9 cellular contexts compared by ENCODE assay signal in the genomic region with DNA sequence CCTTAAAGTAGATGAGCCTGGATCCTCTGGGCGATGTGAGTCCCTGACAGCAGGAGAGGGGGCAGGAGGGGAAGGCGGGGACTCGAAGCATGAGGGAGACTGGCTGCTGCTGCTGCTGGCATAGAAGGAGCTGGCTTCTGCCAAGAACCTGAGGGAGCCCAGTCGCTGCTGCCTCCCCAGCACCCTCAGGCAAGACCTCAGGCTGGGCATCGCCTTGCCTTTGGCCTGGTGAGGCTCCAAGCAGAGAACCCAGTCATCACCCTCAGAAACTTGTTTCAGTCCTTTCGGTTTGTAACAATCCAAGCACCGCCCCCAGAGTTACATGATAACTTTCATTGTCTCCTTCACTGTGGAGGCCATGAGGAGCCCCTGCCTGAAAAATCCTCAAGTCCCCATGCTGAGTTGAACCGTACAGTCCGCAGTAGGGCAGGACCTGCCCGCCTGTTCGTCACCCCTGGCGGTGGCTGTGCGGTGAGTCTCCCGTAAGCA. TPM values are rescaled to one million over a fixed set of nuclear protein-coding genes. Genes with fewer than 3 reads are reported as not detected.
A peak's percentile ranks its signal among the peaks of the same experiment; 100 is the strongest.
DNase-seq lines count a peak whose midpoint lies in the region; ATAC-seq and TF ChIP-seq lines count a peak whose summit lies in the region.
"Had no signal": no experiment of that assay in that cellular context is flagged by ENCODE, and none has a peak within 500 bp of the region (broad histone marks: within the 10 kb centered on the region; RNA-seq: fewer than 3 reads in every experiment).

No MANE protein-coding gene starts in this region.

- ATAC-seq in omental fat pad (ENCODE audit: low FRiP score) (peak; percentile 51), GM19035 (IDR thresholded peaks at IDR 0.05; ENCODE audit: unreplicated experiment) (no peak)

- POLR2A ChIA-PET in Caco-2 (lab: Charles Lee) = interaction anchor here (0.9 kb wide), 1 partner anchor 39 kb away, joined by 3 read pairs; a partner anchor contains a TSS

- H2AFZ ChIP-seq in fibroblast of lung (ENCODE audit: low read length) = peak overlapping the region; percentile 78

- no peaks in the 10 kb centered on the region for H3K27me3 ChIP-seq in Caco-2 (replicated peaks; ENCODE audit: control insufficient read depth, insufficient read depth, low read length)
- H3K27me3 ChIP-seq in fibroblast of lung (ENCODE audit: control insufficient read depth, insufficient read depth, low read length) = peaks cover 22% of the 10 kb centered on the region

- H3K36me3 Mint-ChIP-seq in Caco-2 (ENCODE audit: insufficient read depth, unreplicated experiment) = no peaks in the 10 kb centered on the region
- peaks cover 3% of the 10 kb centered on the region for H3K36me3 Mint-ChIP-seq in endothelial cell (ENCODE audit: low read depth, unreplicated experiment)

- intact Hi-C loops in Caco-2 (cut with micrococcal nuclease; ENCODE audit: unreplicated experiment) = no loop called here

- no peaks in the 10 kb centered on the region for H3K4me1 Mint-ChIP-seq in Caco-2 (ENCODE audit: low read depth, unreplicated experiment)
- no peaks in the 10 kb centered on the region for H3K4me1 Mint-ChIP-seq in endothelial cell (ENCODE audit: unreplicated experiment)

- peak overlapping the region; percentile 87 for H3K4me2 ChIP-seq in fibroblast of lung (ENCODE audit: extremely low read depth, insufficient read depth, low read length)

- no peak overlapping the region for H3K9ac ChIP-seq in fibroblast of lung (ENCODE audit: insufficient read depth, low read length)

- CTCF ChIA-PET in Caco-2 (lab: Charles Lee) = no interaction called here

- DNase-seq in Caco-2 = no peak
- peak; percentile 68 to 87 for DNase-seq in NCI-H524 (lab: John Stamatoyannopoulos, UW)
- peak; percentile 25 to 36 for DNase-seq in fibroblast of lung (ENCODE audit: low read depth in 2 of 2)
- no peak for DNase-seq in omental fat pad (ENCODE audit: low spot score)
- no peak for DNase-seq in HuH-7.5 (ENCODE audit: low spot score)
- no peak for DNase-seq in SW 1271 (lab: John Stamatoyannopoulos, UW)
- DNase-seq in endothelial cell (ENCODE audit: low spot score) = no peak
- DNase-seq: activated naive CD4-positive, alpha-beta T cell treated with Interleukin-2 at 50 U/mL for 16 hours had no signal

- BruUV-seq in Caco-2 (replicated peaks; lab: Mats Ljungman, UMichigan) = no TSS peak

- no peaks in the 10 kb centered on the region for H3K27me3 Mint-ChIP-seq in Caco-2 (ENCODE audit: insufficient read depth, unreplicated experiment)
- H3K27me3 Mint-ChIP-seq in endothelial cell (ENCODE audit: unreplicated experiment) = peaks cover 3% of the 10 kb centered on the region

- H3K27ac Mint-ChIP-seq in Caco-2 (ENCODE audit: unreplicated experiment) (no peak overlapping the region), endothelial cell (ENCODE audit: unreplicated experiment) (no peak overlapping the region)

- no peak for TF ChIP-seq CTCF in Caco-2 (IDR thresholded peaks at IDR 0.05; ENCODE audit: insufficient read depth in 1 of 2, low read depth in 1 of 2, low read length in 1 of 2, severe bottlenecking in 1 of 2, unreplicated experiment in 1 of 2)
- TF ChIP-seq CTCF in fibroblast of lung (conservative IDR thresholded peaks at IDR 0.05 in 1 of 2, IDR thresholded peaks at IDR 0.05 in 1 of 2; ENCODE audit: low read depth in 1 of 2, low read length in 2 of 2) = peak in 1 of 2 donors; percentile 3
- TF ChIP-seq CTCF in omental fat pad (IDR thresholded peaks at IDR 0.05) = no peak
- no peak for TF ChIP-seq CTCF in endothelial cell (IDR thresholded peaks at IDR 0.05; ENCODE audit: unreplicated experiment)

- H3K4me1 ChIP-seq in Caco-2 (no peaks in the 10 kb centered on the region), fibroblast of lung (ENCODE audit: control insufficient read depth, extremely low read depth, insufficient read depth, low read length) (peaks cover 3% of the 10 kb centered on the region)

- no peaks in the 10 kb centered on the region for H3K36me3 ChIP-seq in Caco-2 (ENCODE audit: control insufficient read depth, insufficient read depth, low read length)
- H3K36me3 ChIP-seq in fibroblast of lung (ENCODE audit: control insufficient read depth, insufficient read depth, low read length) = no peaks in the 10 kb centered on the region

- H3K9me3 ChIP-seq in Caco-2 (peaks cover 3% of the 10 kb centered on the region), fibroblast of lung (ENCODE audit: control insufficient read depth, insufficient read depth, low read depth, low read length) (no peaks in the 10 kb centered on the region)

- no peaks in the 10 kb centered on the region for H4K20me1 ChIP-seq in fibroblast of lung (ENCODE audit: control insufficient read depth, extremely low read depth, insufficient read depth, low read length)

- no peaks in the 10 kb centered on the region for H3K79me2 ChIP-seq in fibroblast of lung (ENCODE audit: control insufficient read depth, insufficient read depth, low read length)

- peak overlapping the region; percentile 62 for H3K4me3 Mint-ChIP-seq in Caco-2 (ENCODE audit: unreplicated experiment)
- H3K4me3 Mint-ChIP-seq in endothelial cell (ENCODE audit: unreplicated experiment) = no peak overlapping the region

- peak overlapping the region; percentile 32 for H3K4me3 ChIP-seq in Caco-2 (ENCODE audit: low read depth, low read length)
- H3K4me3 ChIP-seq in fibroblast of lung (replicated peaks in 1 of 4; ENCODE audit: control extremely low read depth in 1 of 4, insufficient read depth in 1 of 4, low read depth in 3 of 4, low read length in 4 of 4) = peak overlapping the region; percentile 28 to 46 (median 30)

- peaks cover 9% of the 10 kb centered on the region for H3K9me3 Mint-ChIP-seq in Caco-2 (ENCODE audit: unreplicated experiment)
- no peaks in the 10 kb centered on the region for H3K9me3 Mint-ChIP-seq in endothelial cell (ENCODE audit: unreplicated experiment)

- no peak overlapping the region for H3K27ac ChIP-seq in fibroblast of lung (ENCODE audit: insufficient read depth, low read length)

RNA-seq across cellular contexts. Expression of a gene that starts 38.8 kb away (rescaled TPM):
- total RNA-seq in Caco-2 (2022) (32.0 and 36.5 TPM in 2 replicates), fibroblast of lung (34.2 and 56.0 TPM in 2 replicates), omental fat pad (10 to 100 TPM; 17.5 to 48.9 (median 19.8) TPM), endothelial cell (ENCODE audit: unreplicated experiment) (37.8 TPM)
- polyA plus RNA-seq in fibroblast of lung = 39.3 and 60.3 TPM in 2 replicates
- polyA plus RNA-seq in fibroblast of lung (2012) = 44.4 and 66.5 TPM in 2 replicates
- polyA minus RNA-seq in fibroblast of lung (ENCODE audit: low replicate concordance) = 24.8 and 27.4 TPM in 2 replicates

Comparison
In these comparisons a context has a peak if more than half of its experiments do, and no peak if none do; other contexts are left out.
1. DNase-seq: peak in NCI-H524 (2 of 2) and fibroblast of lung (2 of 2); none in Caco-2 (0 of 2), omental fat pad (single experiment), HuH-7.5 (single experiment), SW 1271 (0 of 2) and endothelial cell (single experiment).